8 cellular contexts compared by ENCODE assay signal in the genomic region with DNA sequence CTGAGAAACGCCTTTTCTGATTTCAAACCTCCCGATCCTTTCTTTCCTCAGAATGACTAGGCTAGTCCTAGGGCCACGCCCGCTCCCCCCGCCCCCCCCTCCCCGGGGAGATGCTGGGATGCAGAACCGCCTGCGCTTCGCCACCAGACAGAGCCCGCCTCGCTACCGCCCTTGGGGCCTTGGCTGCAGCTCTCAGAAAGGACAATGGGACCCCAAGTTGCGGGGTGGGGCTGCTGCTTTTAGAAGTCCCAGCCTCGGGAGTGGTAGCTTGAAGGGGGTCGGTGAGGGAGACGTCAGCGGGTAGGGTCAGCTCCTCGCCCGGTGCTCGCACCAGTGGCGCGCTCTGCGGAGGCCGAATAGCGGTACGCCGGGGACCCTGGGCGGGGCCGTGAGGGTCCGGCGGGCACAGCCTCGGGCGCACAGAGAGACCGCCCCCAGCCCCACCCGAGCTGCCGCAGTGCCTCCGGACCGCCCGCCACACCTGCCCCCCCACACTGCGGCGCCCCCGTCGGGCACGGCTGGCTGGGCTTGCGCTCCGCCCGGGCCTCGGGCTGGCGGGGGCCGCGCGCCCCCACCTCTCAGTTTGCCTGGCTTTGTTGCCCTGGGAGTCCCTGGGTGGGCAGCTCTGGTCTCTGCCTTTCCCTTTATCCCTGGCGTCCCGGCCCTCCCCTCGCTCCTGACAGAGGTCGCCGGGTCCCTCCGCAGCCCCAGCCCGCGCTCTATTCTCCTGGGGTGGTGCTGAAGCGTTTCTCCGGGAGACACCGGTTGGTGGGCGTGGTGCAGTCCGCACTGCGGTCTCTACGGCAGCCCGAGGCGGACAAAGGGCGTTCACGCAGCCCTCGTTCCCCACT. TPM values are rescaled to one million over a fixed set of nuclear protein-coding genes. Genes with fewer than 3 reads are reported as not detected.
DNase-seq lines count a peak whose midpoint lies in the region; ATAC-seq and TF ChIP-seq lines count a peak whose summit lies in the region.

No MANE protein-coding gene starts in this region.

- peaks cover 1% of the 10 kb centered on the region for H3K36me3 Mint-ChIP-seq in activated naive CD8-positive, alpha-beta T cell treated with anti-CD3 and anti-CD28 coated beads, Interleukin-2, amount 10 ng/mL, durations not matched to agents 7 days and 5 days

- H3K4me1 Mint-ChIP-seq in activated naive CD8-positive, alpha-beta T cell treated with anti-CD3 and anti-CD28 coated beads, Interleukin-2, amount 10 ng/mL, durations not matched to agents 7 days and 5 days, result peaks cover 3% of the 10 kb centered on the region

- H3K4me3 Mint-ChIP-seq in activated naive CD8-positive, alpha-beta T cell treated with anti-CD3 and anti-CD28 coated beads, Interleukin-2, amount 10 ng/mL, durations not matched to agents 7 days and 5 days, result peak overlapping the region; percentile 64

- H3K27ac Mint-ChIP-seq in activated naive CD8-positive, alpha-beta T cell treated with anti-CD3 and anti-CD28 coated beads, Interleukin-2, amount 10 ng/mL, durations not matched to agents 7 days and 5 days, result no peak overlapping the region

- H3K27ac ChIP-seq in AG04450 (ENCODE audit: low read depth, low read length) (peak overlapping the region; percentile 63), cardiac muscle cell (peak overlapping the region; percentile 68)

- peaks cover 80% of the 10 kb centered on the region for H3K27me3 Mint-ChIP-seq in activated naive CD8-positive, alpha-beta T cell treated with anti-CD3 and anti-CD28 coated beads, Interleukin-2, amount 10 ng/mL, durations not matched to agents 7 days and 5 days

- TF ChIP-seq CTCF in AG04450 (IDR thresholded peaks at IDR 0.05; ENCODE audit: low read depth, low read length) (no peak), GM13977 (IDR thresholded peaks at IDR 0.05; ENCODE audit: extremely low read depth, insufficient read depth, missing control alignments) (no peak), cardiac muscle cell (IDR thresholded peaks at IDR 0.05; ENCODE audit: low read depth, low read length) (no peak), omental fat pad (IDR thresholded peaks at IDR 0.05) (no peak)

- POLR2A ChIA-PET in AG04450 (lab: Yijun Ruan, JAX), result no interaction called here
- POLR2A ChIA-PET in activated naive CD8-positive, alpha-beta T cell treated with anti-CD3 and anti-CD28 coated beads, Interleukin-2, amount 10 ng/mL, durations not matched to agents 7 days and 5 days (lab: Charles Lee), result no interaction called here

- H3K4me1 ChIP-seq in cardiac muscle cell (ENCODE audit: low read depth), result peaks cover 7% of the 10 kb centered on the region

- H3K4me3 ChIP-seq in AG04450 (ENCODE audit: low read depth, low read length) (peak overlapping the region; percentile 91), cardiac muscle cell (peak overlapping the region; percentile 82)

- ATAC-seq in activated naive CD8-positive, alpha-beta T cell treated with anti-CD3 and anti-CD28 coated beads, Interleukin-2, amount 10 ng/mL, durations not matched to agents 7 days and 5 days (ENCODE audit: low read depth), result no peak
- ATAC-seq in omental fat pad (ENCODE audit: low FRiP score) (peak; percentile 57), HG02973 (IDR thresholded peaks at IDR 0.05; ENCODE audit: unreplicated experiment) (no peak)

- in situ Hi-C loops in GM13977 (cut with MboI; ENCODE audit: low pct_unique_long_range_greater_than_20kb, low sequenced_read_pairs, unreplicated experiment), result no loop called here

- DNase-seq in AG04450 (ENCODE audit: low read depth, low spot score) (no peak), GM13977 (ENCODE audit: low spot score) (peak; percentile 62), NCI-H1930 (lab: John Stamatoyannopoulos, UW) (peak; percentile 19 to 57), cardiac muscle cell (ENCODE audit: low read depth in 1 of 2, low spot score in 1 of 2) (peak; percentile 78 to 92), omental fat pad (ENCODE audit: low spot score) (no peak)
- no peak for DNase-seq in activated naive CD8-positive, alpha-beta T cell treated with anti-CD3 and anti-CD28 coated beads, Interleukin-2, amount 10 ng/mL, durations not matched to agents 7 days and 5 days
- no peak for DNase-seq in central memory CD4-positive, alpha-beta T cell

- H3K9me3 ChIP-seq in AG04450 (ENCODE audit: control insufficient read depth, insufficient read depth, low read length) (no peaks in the 10 kb centered on the region; the same call in 1 of the 2 replicates), cardiac muscle cell (ENCODE audit: low read depth) (no peaks in the 10 kb centered on the region)

- CTCF ChIA-PET in AG04450 (lab: Charles Lee), result interaction anchor here (0.6 to 0.8 kb wide), 2 partner anchors 325 to 326 kb away, joined by 4 to 5 read pairs; no protein-coding TSS in a partner anchor

- no peaks in the 10 kb centered on the region for H3K9me3 Mint-ChIP-seq in activated naive CD8-positive, alpha-beta T cell treated with anti-CD3 and anti-CD28 coated beads, Interleukin-2, amount 10 ng/mL, durations not matched to agents 7 days and 5 days

- no peaks in the 10 kb centered on the region for H3K27me3 ChIP-seq in AG04450 (ENCODE audit: control insufficient read depth, insufficient read depth, low read length)
- no peaks in the 10 kb centered on the region for H3K27me3 ChIP-seq in cardiac muscle cell

- H3K36me3 ChIP-seq in cardiac muscle cell, result no peaks in the 10 kb centered on the region

RNA-seq across cellular contexts. Expression of gene MAP1B, which starts 1.1 kb away (rescaled TPM):
- polyA plus RNA-seq in AG04450 (2011; rRNA removed), result 55.3 and 56.3 TPM in 2 replicates
- 199 and 211 TPM in 2 replicates for polyA minus RNA-seq in AG04450 (2011; rRNA and poly(A)+ RNA removed)
- not detected for total RNA-seq in activated naive CD8-positive, alpha-beta T cell treated with anti-CD3 and anti-CD28 coated beads, Interleukin-2, amount 10 ng/mL, durations not matched to agents 7 days and 5 days
- 142 and 258 TPM in 2 replicates for total RNA-seq in cardiac muscle cell
- 95.6 and 119 TPM in 2 replicates for polyA plus RNA-seq in cardiac muscle cell
- 100 to 1,000 TPM; 479 to 654 (median 593) TPM for total RNA-seq in omental fat pad

Comparison
In these comparisons a context has a peak if more than half of its experiments do, and no peak if none do; other contexts are left out.
1. DNase-seq: peak in GM13977 (single experiment), NCI-H1930 (2 of 2) and cardiac muscle cell (2 of 2); none in AG04450 (single experiment), activated naive CD8-positive, alpha-beta T cell treated with anti-CD3 and anti-CD28 coated beads, Interleukin-2, amount 10 ng/mL, durations not matched to agents 7 days and 5 days (single experiment), omental fat pad (single experiment) and central memory CD4-positive, alpha-beta T cell (single experiment).
2. RNA of gene MAP1B, which starts 1.1 kb away (total RNA-seq): 479 to 654 TPM in omental fat pad and 142 to 258 TPM in cardiac muscle cell; not detected in activated naive CD8-positive, alpha-beta T cell treated with anti-CD3 and anti-CD28 coated beads, Interleukin-2, amount 10 ng/mL, durations not matched to agents 7 days and 5 days; every median in the first group is over 100 times any median in the second.